9 cellular contexts compared by ENCODE assay signal in genomic region chr12:128387811-128388422, GRCh38.
A peak's percentile ranks its signal among the peaks of the same experiment; 100 is the strongest.
DNase-seq lines count a peak whose midpoint lies in the region; ATAC-seq, FAIRE-seq and TF ChIP-seq lines count a peak whose summit lies in the region.
"Had no signal": no experiment of that assay in that cellular context is flagged by ENCODE, and none has a peak within 500 bp of the region (broad histone marks: within the 10 kb centered on the region; RNA-seq: fewer than 3 reads in every experiment).

No MANE protein-coding gene starts in this region.

- H4K20me1 ChIP-seq in astrocyte (ENCODE audit: insufficient read depth, low read length) (no peaks in the 10 kb centered on the region), HepG2 (ENCODE audit: insufficient read depth, low read length) (no peaks in the 10 kb centered on the region)

- in situ Hi-C loops in HepG2 (cut with HindIII; ENCODE audit: extremely low pct_ligation_motif_present, low pct_unique_long_range_greater_than_20kb), result loop anchor here (5.0 kb wide), 1 partner anchor 131 kb away; no protein-coding TSS in a partner anchor

- no peak overlapping the region for H3K4me2 ChIP-seq in astrocyte (ENCODE audit: low read length)
- no peak overlapping the region for H3K4me2 ChIP-seq in HepG2 (ENCODE audit: low read depth, low read length)

- peaks cover 0 to 7% (median 0%) of the 10 kb centered on the region in 7 donors for H3K9me3 Mint-ChIP-seq in CD14-positive monocyte
- peaks cover 13% of the 10 kb centered on the region for H3K9me3 Mint-ChIP-seq in astrocyte (ENCODE audit: unreplicated experiment)
- H3K9me3 Mint-ChIP-seq: stimulated activated naive CD8-positive, alpha-beta T cell treated with anti-CD3 and anti-CD28 coated beads, Interleukin-15, Interleukin-2, amounts not matched to agents 100 ng/mL and 50 ng/mL, for 24 hours had no signal

- peak; percentile 46 for TF ChIP-seq CTCF in CD14-positive monocyte (IDR thresholded peaks at IDR 0.05)
- peak; percentile 34; the same call in 1 of the 2 replicates for TF ChIP-seq CTCF in LNCAP (IDR thresholded peaks at IDR 0.05)
- TF ChIP-seq CTCF in astrocyte (IDR thresholded peaks at IDR 0.05; ENCODE audit: insufficient read depth, low read depth, low read length), result peak; percentile 3
- peak; percentile 75 for TF ChIP-seq CTCF in HepG2 (CRISPR knock-in tag; IDR thresholded peaks at IDR 0.05)
- no peak for TF ChIP-seq CTCF in tibial artery (IDR thresholded peaks at IDR 0.05)

- TF ChIP-seq POLR2A in GM18505 (IDR thresholded peaks at IDR 0.05; ENCODE audit: borderline replicate concordance, extremely low read depth, insufficient read depth, insufficient read length) (no peak), HepG2 (IDR thresholded peaks at IDR 0.05; ENCODE audit: insufficient read depth in 1 of 2, low read depth in 2 of 2, low read length in 2 of 2) (no peak)

- H3K27ac Mint-ChIP-seq in CD14-positive monocyte, result no peak overlapping the region
- H3K27ac Mint-ChIP-seq in astrocyte (ENCODE audit: unreplicated experiment), result no peak overlapping the region
- H3K27ac Mint-ChIP-seq: stimulated activated naive CD8-positive, alpha-beta T cell treated with anti-CD3 and anti-CD28 coated beads, Interleukin-15, Interleukin-2, amounts not matched to agents 100 ng/mL and 50 ng/mL, for 24 hours had no signal

- H3K27me3 ChIP-seq in astrocyte (ENCODE audit: insufficient read depth, low read length) (no peaks in the 10 kb centered on the region), HepG2 (ENCODE audit: control insufficient read depth in 1 of 2, insufficient read depth in 2 of 2, low read length in 2 of 2) (peaks cover 0 to 15% of the 10 kb centered on the region in 2 experiments; a peak in 2 of 5 replicates), tibial artery (peaks cover 0 to 2% of the 10 kb centered on the region in 2 donors)

- intact Hi-C loops in CD14-positive monocyte (cut with micrococcal nuclease), result no loop called here
- intact Hi-C loops in HepG2 (cut with micrococcal nuclease; ENCODE audit: unreplicated experiment), result no loop called here
- intact Hi-C loops in tibial artery (cut with DNase I; ENCODE audit: low total_unique reads), result no loop called here

- DNase-seq in CD14-positive monocyte (ENCODE audit: low spot score) (no peak), astrocyte (ENCODE audit: low read depth) (no peak), HepG2 (ENCODE audit: low spot score) (peak; percentile 27), tibial artery (no peak), hepatic stellate cell (ENCODE audit: low spot score) (no peak), NCI-H1694 treated with DMSO at 0.1 percent for 48 hours (lab: John Stamatoyannopoulos, UW) (no peak)

- H3K27ac ChIP-seq in astrocyte (ENCODE audit: low read depth, low read length) (no peak overlapping the region), HepG2 (ENCODE audit: extremely low read length, insufficient read depth, low read length) (no peak overlapping the region), tibial artery (no peak overlapping the region)

- no peak overlapping the region for H2AFZ ChIP-seq in astrocyte (ENCODE audit: low read depth, low read length)
- H2AFZ ChIP-seq in HepG2 (ENCODE audit: low read length), result no peak overlapping the region

- POLR2A ChIA-PET in HepG2 (lab: Yijun Ruan, JAX), result no interaction called here

- H3K4me3 ChIP-seq in astrocyte (ENCODE audit: insufficient read depth, low read depth, low read length) (no peak overlapping the region), HepG2 (replicated peaks in 1 of 3; ENCODE audit: insufficient read depth in 1 of 3, low read depth in 2 of 3, low read length in 3 of 3) (no peak overlapping the region), tibial artery (no peak overlapping the region)

- TF ChIP-seq EP300 in HepG2 (IDR thresholded peaks at IDR 0.05; ENCODE audit: low read depth in 2 of 2, low read length in 2 of 2) (no peak), HepG2 (CRISPR knock-in tag; IDR thresholded peaks at IDR 0.05; ENCODE audit: borderline replicate concordance) (no peak)

- H3K4me1 Mint-ChIP-seq in CD14-positive monocyte (no peaks in the 10 kb centered on the region), astrocyte (ENCODE audit: low read depth, unreplicated experiment) (no peaks in the 10 kb centered on the region)

- no peaks in the 10 kb centered on the region for H3K4me1 ChIP-seq in astrocyte (ENCODE audit: insufficient read depth, low read length)
- no peaks in the 10 kb centered on the region for H3K4me1 ChIP-seq in HepG2 (ENCODE audit: insufficient read depth, low read length)
- H3K4me1 ChIP-seq in tibial artery, result no peaks in the 10 kb centered on the region

- ATAC-seq in GM18505 (IDR thresholded peaks at IDR 0.05; ENCODE audit: unreplicated experiment) (peak; percentile 77), HepG2 (peak; percentile 98)

- H3K79me2 ChIP-seq in astrocyte (ENCODE audit: insufficient read depth, low read length) (no peaks in the 10 kb centered on the region), HepG2 (ENCODE audit: insufficient read depth, low read length) (no peaks in the 10 kb centered on the region)

- 6% methylated on average over 11 of the region's 19 CpGs for WGBS in HepG2 (ENCODE audit: low lambda C conversion rate)

- FAIRE-seq in astrocyte (lab: Jason Lieb, UNC) (no peak), HepG2 (lab: Jason Lieb, UNC) (no peak)

- H3K36me3 ChIP-seq in astrocyte (ENCODE audit: insufficient read depth, low read length) (no peaks in the 10 kb centered on the region), HepG2 (replicated peaks in 1 of 2; ENCODE audit: control insufficient read depth in 1 of 2, insufficient read depth in 2 of 2, low read length in 2 of 2) (no peaks in the 10 kb centered on the region), tibial artery (no peaks in the 10 kb centered on the region)

- H3K36me3 Mint-ChIP-seq in CD14-positive monocyte (no peaks in the 10 kb centered on the region), astrocyte (ENCODE audit: low read depth, unreplicated experiment) (no peaks in the 10 kb centered on the region)

- CTCF ChIA-PET in HepG2 (lab: Yijun Ruan, JAX; ENCODE audit: low intra/inter-chr PET ratio, low total read pairs), result interaction anchor here (2.2 kb wide), 1 partner anchor 129 kb away, joined by 13 read pairs; no protein-coding TSS in a partner anchor

- no TSS peak for BruUV-seq in HepG2 (replicated peaks; lab: Mats Ljungman, UMichigan)

- H3K9me3 ChIP-seq in astrocyte (ENCODE audit: insufficient read depth, low read depth, low read length) (peaks cover 4% of the 10 kb centered on the region), HepG2 (ENCODE audit: low read length) (no peaks in the 10 kb centered on the region), tibial artery (peaks cover 0 to under 1% (median 0%) of the 10 kb centered on the region in 3 donors)

- TF ChIP-seq RAD21 in HepG2 (CRISPR knock-in tag; IDR thresholded peaks at IDR 0.05), result no peak

- H3K4me3 Mint-ChIP-seq in CD14-positive monocyte, result no peak overlapping the region
- H3K4me3 Mint-ChIP-seq in astrocyte (ENCODE audit: unreplicated experiment), result no peak overlapping the region
- H3K4me3 Mint-ChIP-seq: stimulated activated naive CD8-positive, alpha-beta T cell treated with anti-CD3 and anti-CD28 coated beads, Interleukin-15, Interleukin-2, amounts not matched to agents 100 ng/mL and 50 ng/mL, for 24 hours had no signal

- H3K27me3 Mint-ChIP-seq in CD14-positive monocyte (ENCODE audit: low read depth in 3 of 3) (peaks cover 0 to 3% (median 2%) of the 10 kb centered on the region in 3 donors), astrocyte (ENCODE audit: low read depth, unreplicated experiment) (no peaks in the 10 kb centered on the region)

- H3K9ac ChIP-seq in astrocyte (ENCODE audit: low read length) (no peak overlapping the region), HepG2 (ENCODE audit: insufficient read depth, low read depth, low read length) (no peak overlapping the region)

TF ChIP-seq in HepG2, 621 proteins besides CTCF, POLR2A, EP300 and RAD21 (continues in another document):
- no peak for TF ChIP-seq KLF16 (CRISPR knock-in tag; IDR thresholded peaks at IDR 0.05)
- peak; percentile 19; the same call in 1 of the 2 replicates for TF ChIP-seq ZNF768 (CRISPR knock-in tag; IDR thresholded peaks at IDR 0.05)
- no peak for TF ChIP-seq TRIM22 (IDR thresholded peaks at IDR 0.05)
- TF ChIP-seq, protein P1, sequence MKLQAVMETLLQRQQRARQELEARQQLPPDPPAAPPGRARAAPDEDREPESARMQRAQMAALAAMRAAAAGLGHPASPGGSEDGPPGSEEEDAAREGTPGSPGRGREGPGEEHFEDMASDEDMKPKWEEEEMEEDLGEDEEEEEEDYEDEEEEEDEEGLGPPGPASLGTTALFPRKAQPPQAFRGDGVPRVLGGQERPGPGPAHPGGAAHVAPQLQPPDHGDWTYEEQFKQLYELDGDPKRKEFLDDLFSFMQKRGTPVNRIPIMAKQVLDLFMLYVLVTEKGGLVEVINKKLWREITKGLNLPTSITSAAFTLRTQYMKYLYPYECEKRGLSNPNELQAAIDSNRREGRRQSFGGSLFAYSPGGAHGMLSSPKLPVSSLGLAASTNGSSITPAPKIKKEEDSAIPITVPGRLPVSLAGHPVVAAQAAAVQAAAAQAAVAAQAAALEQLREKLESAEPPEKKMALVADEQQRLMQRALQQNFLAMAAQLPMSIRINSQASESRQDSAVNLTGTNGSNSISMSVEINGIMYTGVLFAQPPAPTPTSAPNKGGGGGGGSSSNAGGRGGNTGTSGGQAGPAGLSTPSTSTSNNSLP (IDR thresholded peaks at IDR 0.05; ENCODE audit: low read depth, low read length), result no peak
- peak; percentile 25; the same call in 1 of the 2 replicates for TF ChIP-seq KDM2A (CRISPR knock-in tag; IDR thresholded peaks at IDR 0.05; ENCODE audit: borderline replicate concordance, low read depth)

Comparison
In these comparisons a context has a peak if more than half of its experiments do, and no peak if none do; other contexts are left out.
1. CTCF ChIP-seq: peak in CD14-positive monocyte (single experiment), LNCAP (single experiment), astrocyte (single experiment) and HepG2 (single experiment); none in tibial artery (0 of 2).